34 cellular contexts compared by ENCODE assay signal in genomic region chr15:60883691-60884319, GRCh38.
"Had no signal": no experiment of that assay in that cellular context is flagged by ENCODE, and none has a peak within 500 bp of the region (broad histone marks: within the 10 kb centered on the region; RNA-seq: fewer than 3 reads in every experiment).

No MANE protein-coding gene starts in this region.

- H3K4me1 Mint-ChIP-seq: activated B cell treated with CpG ODN at 0.5 μM for 24 hours had no signal

- H3K36me3 Mint-ChIP-seq: activated CD4-positive, alpha-beta memory T cell treated with anti-CD3 and anti-CD28 coated beads for 36 hours; activated naive CD8-positive, alpha-beta T cell treated with anti-CD3 and anti-CD28 coated beads for 36 hours had no signal

- H3K27me3 ChIP-seq: adrenal gland, body of pancreas, brain microvascular endothelial cell, breast epithelium had no signal

- H3K27ac ChIP-seq: adrenal gland, body of pancreas, brain microvascular endothelial cell, breast epithelium, VCaP had no signal

- H3K4me1 ChIP-seq: body of pancreas, breast epithelium had no signal

- H3K4me3 ChIP-seq: adrenal gland, body of pancreas, breast epithelium had no signal

- H3K4me3 Mint-ChIP-seq: activated B cell treated with CpG ODN at 0.5 μM for 24 hours; activated CD4-positive, alpha-beta memory T cell treated with anti-CD3 and anti-CD28 coated beads for 36 hours; activated CD4-positive, alpha-beta T cell treated with anti-CD3 and anti-CD28 coated beads, Interleukin-2, amount 10 ng/mL, durations not matched to agents 24 days and 14 days; activated CD8-positive, alpha-beta T cell treated with anti-CD3 and anti-CD28 coated beads for 36 hours; activated naive CD4-positive, alpha-beta T cell treated with anti-CD3 and anti-CD28 coated beads for 36 hours; activated naive CD8-positive, alpha-beta T cell treated with anti-CD3 and anti-CD28 coated beads for 36 hours; activated T-cell treated with anti-CD3 and anti-CD28 coated beads, Interleukin-2, amount 50 U/mL, for 4 hours; activated T-cell treated with anti-CD3 and anti-CD28 coated beads, Interleukin-2, amount 50 U/mL, for 72 hours; activated T-helper 1 cell treated with anti-CD3 and anti-CD28 coated beads, Interleukin-12 subunit alpha, Interleukin-12 subunit beta, Interleukin-2, Interleukin-4 antibody, amounts not matched to agents 30 ng/mL and 10 ng/mL and 1 ng/mL, durations not matched to agents 14 hours and 24 hours and 36 hours; activated T-helper 17 cell treated with anti-CD3 and anti-CD28 coated beads, Interleukin-2, amount 50 U/mL, for 72 hours; T-helper 1 cell treated with Interleukin-12 subunit alpha and Interleukin-12 subunit beta and Interleukin-4 antibody, amounts not matched to agents 30 μg/mL and 1 μg/mL, for 36 hours; T-helper 2 cell treated with Interferon-gamma antibody and Interleukin-4, amounts not matched to agents 5 μg/mL and 100 μg/mL, for 36 hours had no signal

- DNase-seq: activated B cell treated with CpG ODN at 0.5 μM for 24 hours; activated CD4-positive, alpha-beta memory T cell treated with anti-CD3 and anti-CD28 coated beads for 36 hours; activated CD4-positive, alpha-beta T cell treated with anti-CD3 and anti-CD28 coated beads for 4 hours; activated CD4-positive, alpha-beta T cell treated with anti-CD3 and anti-CD28 coated beads, Interleukin-2, amount 10 ng/mL, durations not matched to agents 24 days and 14 days; activated CD4-positive, alpha-beta T cell treated with anti-CD3 and anti-CD28 coated beads, Interleukin-2, amount 50 U/mL, for 1 hour; activated CD4-positive, alpha-beta T cell treated with anti-CD3 and anti-CD28 coated beads, Interleukin-2, amount 50 U/mL, for 4 hours; activated CD4-positive, CD25-positive, alpha-beta regulatory T cell treated with anti-CD3 and anti-CD28 coated beads, Interleukin-2, amount 50 U/mL, for 72 hours; activated CD8-positive, alpha-beta memory T cell treated with anti-CD3 and anti-CD28 coated beads, Interleukin-2, amount 50 U/mL, for 4 hours; activated CD8-positive, alpha-beta T cell treated with anti-CD3 and anti-CD28 coated beads for 36 hours; activated effector memory CD4-positive, alpha-beta T cell treated with anti-CD3 and anti-CD28 coated beads, Interleukin-2, amount 50 U/mL, for 16 hours; activated gamma-delta T cell treated with Interleukin-2 at 50 U/mL for 16 hours; activated naive CD4-positive, alpha-beta T cell; activated naive CD4-positive, alpha-beta T cell treated with anti-CD3 and anti-CD28 coated beads for 36 hours; activated naive CD8-positive, alpha-beta T cell treated with anti-CD3 and anti-CD28 coated beads for 36 hours; activated T-cell treated with anti-CD3 and anti-CD28 coated beads for 4 hours; activated T-cell treated with anti-CD3 and anti-CD28 coated beads, Interleukin-2, amount 50 U/mL, for 1 hour; activated T-cell treated with anti-CD3 and anti-CD28 coated beads, Interleukin-2, amount 50 U/mL, for 4 hours; activated T-cell treated with anti-CD3 and anti-CD28 coated beads, Interleukin-2, amount 50 U/mL, for 72 hours; adrenal gland; amniotic stem cell; aorta; body of pancreas; brain microvascular endothelial cell; central memory CD4-positive, alpha-beta T cell; T-helper 1 cell; T-helper 2 cell; T-helper 9 cell had no signal

- H3K36me3 ChIP-seq: adrenal gland, brain microvascular endothelial cell, breast epithelium had no signal

- ATAC-seq: activated CD8-positive, alpha-beta T cell treated with anti-CD3 and anti-CD28 coated beads for 36 hours; activated naive CD4-positive, alpha-beta T cell treated with anti-CD3 and anti-CD28 coated beads, Interleukin-2, amount 50 U/mL, for 72 hours; activated T-cell treated with anti-CD3 and anti-CD28 coated beads, Interleukin-2, amount 50 U/mL, for 4 hours; activated T-cell treated with anti-CD3 and anti-CD28 coated beads, Interleukin-2, amount 50 U/mL, for 72 hours; activated T-helper 17 cell treated with anti-CD3 and anti-CD28 coated beads, Interleukin-2, amount 50 U/mL, for 72 hours; body of pancreas had no signal

- H3K9me3 Mint-ChIP-seq: activated B cell treated with CpG ODN at 0.5 μM for 24 hours; activated CD4-positive, alpha-beta memory T cell treated with anti-CD3 and anti-CD28 coated beads for 36 hours; activated CD8-positive, alpha-beta T cell treated with anti-CD3 and anti-CD28 coated beads for 36 hours; activated naive CD4-positive, alpha-beta T cell treated with anti-CD3 and anti-CD28 coated beads for 36 hours; activated naive CD8-positive, alpha-beta T cell treated with anti-CD3 and anti-CD28 coated beads for 36 hours; activated T-cell treated with anti-CD3 and anti-CD28 coated beads, Interleukin-2, amount 50 U/mL, for 4 hours; activated T-cell treated with anti-CD3 and anti-CD28 coated beads, Interleukin-2, amount 50 U/mL, for 72 hours; activated T-helper 17 cell treated with anti-CD3 and anti-CD28 coated beads, Interleukin-2, amount 50 U/mL, for 72 hours; T-helper 1 cell treated with Interleukin-12 subunit alpha and Interleukin-12 subunit beta and Interleukin-4 antibody, amounts not matched to agents 30 μg/mL and 1 μg/mL, for 36 hours; T-helper 2 cell treated with Interferon-gamma antibody and Interleukin-4, amounts not matched to agents 5 μg/mL and 100 μg/mL, for 36 hours had no signal

- H3K9me3 ChIP-seq: adrenal gland, body of pancreas, breast epithelium had no signal

- H3K27ac Mint-ChIP-seq: activated B cell treated with CpG ODN at 0.5 μM for 24 hours; activated CD4-positive, alpha-beta memory T cell treated with anti-CD3 and anti-CD28 coated beads for 36 hours; activated CD4-positive, alpha-beta T cell treated with anti-CD3 and anti-CD28 coated beads, Interleukin-2, amount 10 ng/mL, durations not matched to agents 24 days and 14 days; activated CD8-positive, alpha-beta T cell treated with anti-CD3 and anti-CD28 coated beads for 36 hours; activated naive CD4-positive, alpha-beta T cell treated with anti-CD3 and anti-CD28 coated beads for 36 hours; activated naive CD8-positive, alpha-beta T cell treated with anti-CD3 and anti-CD28 coated beads for 36 hours; activated T-helper 1 cell treated with anti-CD3 and anti-CD28 coated beads, Interleukin-12 subunit alpha, Interleukin-12 subunit beta, Interleukin-2, Interleukin-4 antibody, amounts not matched to agents 30 ng/mL and 10 ng/mL and 1 ng/mL, durations not matched to agents 14 hours and 24 hours and 36 hours; activated T-helper 17 cell treated with anti-CD3 and anti-CD28 coated beads, Interleukin-2, amount 50 U/mL, for 72 hours; T-helper 1 cell treated with Interleukin-12 subunit alpha and Interleukin-12 subunit beta and Interleukin-4 antibody, amounts not matched to agents 30 μg/mL and 1 μg/mL, for 36 hours; T-helper 2 cell treated with Interferon-gamma antibody and Interleukin-4, amounts not matched to agents 5 μg/mL and 100 μg/mL, for 36 hours had no signal

- H3K27me3 Mint-ChIP-seq: activated B cell treated with CpG ODN at 0.5 μM for 24 hours; activated naive CD8-positive, alpha-beta T cell treated with anti-CD3 and anti-CD28 coated beads for 36 hours had no signal
